ENCODE assay signal across 1 cellular context in the genomic region with DNA sequence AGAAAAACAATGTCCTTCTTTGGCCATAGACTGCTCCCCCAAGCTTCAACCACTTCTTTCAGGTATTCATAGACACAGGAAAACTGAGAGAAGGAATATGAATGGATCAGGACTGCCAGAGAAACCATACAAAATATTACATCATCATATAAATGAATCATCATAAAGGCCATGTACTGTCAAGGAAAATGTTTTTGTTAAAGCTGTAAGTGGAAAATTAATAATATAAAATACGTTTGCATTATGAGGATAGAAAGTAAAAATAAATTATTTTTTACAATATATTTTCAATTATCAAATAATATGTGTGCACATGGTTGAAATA.
TF ChIP-seq lines count a peak whose summit lies in the region.

No MANE protein-coding gene starts in this region.

TF ChIP-seq in HepG2, 621 proteins besides CTCF, POLR2A, EP300 and RAD21:
- TF ChIP-seq HMGXB3 (CRISPR knock-in tag; IDR thresholded peaks at IDR 0.05; ENCODE audit: borderline replicate concordance) (no peak), ATF7 (IDR thresholded peaks at IDR 0.05) (peak; percentile 9; the same call in 1 of the 2 replicates), ATF7 (CRISPR knock-in tag; IDR thresholded peaks at IDR 0.05) (no peak)
